21 cellular contexts compared by ENCODE assay signal in the genomic region with DNA sequence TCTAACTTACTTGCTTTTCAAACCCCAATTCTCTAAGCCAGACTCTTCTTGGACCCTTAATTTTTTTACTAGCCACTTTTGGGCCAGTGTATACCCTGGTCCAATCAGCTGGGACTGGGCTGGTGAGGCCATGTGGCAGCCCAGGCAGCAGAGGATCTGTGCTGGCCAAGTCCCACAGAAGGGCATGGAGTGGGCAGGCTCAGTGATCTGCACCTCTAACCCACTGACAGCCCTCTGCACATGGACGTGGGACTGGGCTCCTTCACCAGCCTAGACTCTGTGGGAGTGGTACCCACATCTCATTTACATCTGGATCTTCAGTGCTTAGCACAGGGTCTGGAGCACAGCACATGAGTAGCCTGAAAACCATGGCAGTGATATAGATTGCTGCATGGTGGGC. TPM values are rescaled to one million over a fixed set of nuclear protein-coding genes. Genes with fewer than 3 reads are reported as not detected.
A peak's percentile ranks its signal among the peaks of the same experiment; 100 is the strongest.
DNase-seq lines count a peak whose midpoint lies in the region; ATAC-seq and TF ChIP-seq lines count a peak whose summit lies in the region.
"Had no signal": no experiment of that assay in that cellular context is flagged by ENCODE, and none has a peak within 500 bp of the region (broad histone marks: within the 10 kb centered on the region; RNA-seq: fewer than 3 reads in every experiment).

No MANE protein-coding gene starts in this region.

- no peak overlapping the region for H3K14ac ChIP-seq in H9 (ENCODE audit: insufficient read depth, low read length)

- H3T11ph ChIP-seq in H9 (ENCODE audit: low read length), result no peak overlapping the region

- ATAC-seq in stimulated activated naive CD8-positive, alpha-beta T cell treated with anti-CD3 and anti-CD28 coated beads, Interleukin-15, amount 100 ng/mL, for 72 hours, result peak; percentile 19
- ATAC-seq in stimulated activated naive CD8-positive, alpha-beta T cell treated with anti-CD3 and anti-CD28 coated beads, Interleukin-15, Interleukin-2, amounts not matched to agents 100 U/mL and 50 U/mL, for 24 hours, result no peak

- H2BK20ac ChIP-seq in H9 (ENCODE audit: low read depth, low read length, poor library complexity, severe bottlenecking), result no peak overlapping the region

- peaks cover 25% of the 10 kb centered on the region for H3K27me3 Mint-ChIP-seq in stimulated activated naive CD8-positive, alpha-beta T cell treated with anti-CD3 and anti-CD28 coated beads, Interleukin-15, amount 100 ng/mL, for 72 hours
- H3K27me3 Mint-ChIP-seq in H9 (ENCODE audit: low read depth), result peaks cover 8% of the 10 kb centered on the region

- no peak overlapping the region for H2AK5ac ChIP-seq in H9 (ENCODE audit: insufficient read length, low read length)

- no peaks in the 10 kb centered on the region for H3K36me3 ChIP-seq in prostate gland
- H3K36me3 ChIP-seq: HAP-1 had no signal

- intact Hi-C loops in prostate gland (cut with DNase I), result no loop called here

- no peak overlapping the region for H2BK5ac ChIP-seq in H9 (ENCODE audit: insufficient read length, low read length)

- no peak overlapping the region for H2BK120ac ChIP-seq in H9 (ENCODE audit: low read depth, low read length, poor library complexity, severe bottlenecking)

- H3K56ac ChIP-seq in H9 (ENCODE audit: insufficient read length, low read depth, low read length), result no peak overlapping the region

- no peak overlapping the region for H3K18ac ChIP-seq in H9 (ENCODE audit: insufficient read length, low read depth, low read length)

- no peak overlapping the region for H2BK15ac ChIP-seq in H9 (ENCODE audit: low read depth, low read length)

- H3K9ac ChIP-seq in H9 (ENCODE audit: extremely low read depth, insufficient read length, low read length), result no peak overlapping the region

- H3K36me3 Mint-ChIP-seq in H9 (ENCODE audit: insufficient read depth in 1 of 3, low read depth in 3 of 3), result no peaks in the 10 kb centered on the region
- H3K36me3 Mint-ChIP-seq: CD14-positive monocyte; CD8-positive, alpha-beta memory T cell had no signal

- no peaks in the 10 kb centered on the region for H3K23me2 ChIP-seq in H9 (ENCODE audit: insufficient read length, low read depth, low read length, poor library complexity, severe bottlenecking)

- H3K23ac ChIP-seq in H9 (ENCODE audit: insufficient read length, low read depth, low read length), result no peak overlapping the region

- H3K27ac ChIP-seq in H9 (ENCODE audit: insufficient read length, low read depth, low read length) (no peak overlapping the region), prostate gland (no peak overlapping the region)

- no peak overlapping the region for H3K4me3 ChIP-seq in prostate gland
- H3K4me3 ChIP-seq: GM23338, HAP-1 had no signal

- H3K27ac Mint-ChIP-seq in stimulated activated naive CD8-positive, alpha-beta T cell treated with anti-CD3 and anti-CD28 coated beads, Interleukin-15, amount 100 ng/mL, for 72 hours, result no peak overlapping the region
- no peak overlapping the region for H3K27ac Mint-ChIP-seq in H9
- H3K27ac Mint-ChIP-seq: CD14-positive monocyte; CD4-positive, alpha-beta T cell; GM23338; HFFc6 had no signal

- no peaks in the 10 kb centered on the region for H3K9me3 ChIP-seq in H9 (ENCODE audit: control insufficient read depth, low read depth, low read length)
- H3K9me3 ChIP-seq in prostate gland, result no peaks in the 10 kb centered on the region
- H3K9me3 ChIP-seq: HAP-1 had no signal

- no peaks in the 10 kb centered on the region for H3K79me1 ChIP-seq in H9 (ENCODE audit: insufficient read depth, low read depth, low read length, poor library complexity, severe bottlenecking)

- H3K9me3 Mint-ChIP-seq in stimulated activated naive CD8-positive, alpha-beta T cell treated with anti-CD3 and anti-CD28 coated beads, Interleukin-15, amount 100 ng/mL, for 72 hours, result peaks cover 0 to 8% of the 10 kb centered on the region in 2 donors
- no peaks in the 10 kb centered on the region for H3K9me3 Mint-ChIP-seq in H9
- H3K9me3 Mint-ChIP-seq: GM23338, HFFc6 had no signal

- no peak overlapping the region for H4K5ac ChIP-seq in H9 (ENCODE audit: insufficient read length, low read depth, low read length)

- H3K27me3 ChIP-seq in H9 (ENCODE audit: insufficient read depth, low read length), result no peaks in the 10 kb centered on the region
- no peaks in the 10 kb centered on the region for H3K27me3 ChIP-seq in prostate gland (replicated peaks; ENCODE audit: insufficient read depth)

- no peak overlapping the region for H3K4me2 ChIP-seq in H9 (ENCODE audit: insufficient read depth, insufficient read length, low read length)
- H3K4me2 ChIP-seq: GM23338 had no signal

- H3K4me1 Mint-ChIP-seq in stimulated activated naive CD8-positive, alpha-beta T cell treated with anti-CD3 and anti-CD28 coated beads, Interleukin-15, amount 100 ng/mL, for 72 hours, result no peaks in the 10 kb centered on the region
- H3K4me1 Mint-ChIP-seq in H9, result peaks cover 5 to 7% of the 10 kb centered on the region in 2 experiments; a peak in 2 of 4 replicates
- H3K4me1 Mint-ChIP-seq: CD14-positive monocyte; CD8-positive, alpha-beta memory T cell had no signal

- TF ChIP-seq CTCF in H9 (conservative IDR thresholded peaks at IDR 0.05) (no peak), prostate gland (IDR thresholded peaks at IDR 0.05) (no peak)

- H2BK12ac ChIP-seq in H9 (ENCODE audit: insufficient read length, low read depth, low read length), result no peak overlapping the region

- H4K91ac ChIP-seq in H9 (ENCODE audit: insufficient read length, low read depth, low read length), result no peak overlapping the region

- no CpG with 5 or more reads among the region's 1 CpG for WGBS in H9 (ENCODE audit: extremely low coverage, insufficient read length, low lambda C conversion rate)
- WGBS in prostate gland, result 80% methylated on average over 1 of the region's 1 CpG

- H3K79me2 ChIP-seq in H9 (ENCODE audit: insufficient read depth, low read length), result no peaks in the 10 kb centered on the region

- H3K4ac ChIP-seq in H9 (ENCODE audit: low read depth, low read length), result no peak overlapping the region

- H3K4me3 Mint-ChIP-seq in stimulated activated naive CD8-positive, alpha-beta T cell treated with anti-CD3 and anti-CD28 coated beads, Interleukin-15, amount 100 ng/mL, for 72 hours, result no peak overlapping the region
- no peak overlapping the region for H3K4me3 Mint-ChIP-seq in H9
- H3K4me3 Mint-ChIP-seq: CD14-positive monocyte; CD4-positive, alpha-beta T cell; CD8-positive, alpha-beta memory T cell; GM23338; HFFc6 had no signal

- no peak overlapping the region for H2AFZ ChIP-seq in H9 (ENCODE audit: low read length)
- H2AFZ ChIP-seq: GM23338 had no signal

- H4K20me1 ChIP-seq in H9 (ENCODE audit: control insufficient read depth, insufficient read depth, insufficient read length), result no peaks in the 10 kb centered on the region

- H3K4me1 ChIP-seq in H9 (ENCODE audit: insufficient read depth, low read length) (no peaks in the 10 kb centered on the region), prostate gland (replicated peaks) (no peaks in the 10 kb centered on the region)
- H3K4me1 ChIP-seq: HAP-1 had no signal

- TF ChIP-seq POLR2A in prostate gland (IDR thresholded peaks at IDR 0.05), result no peak

- H4K8ac ChIP-seq in H9 (replicated peaks; ENCODE audit: insufficient read length, low read depth, low read length), result no peak overlapping the region

- no peak for DNase-seq in stimulated activated naive CD8-positive, alpha-beta T cell treated with anti-CD3 and anti-CD28 coated beads, Interleukin-15, amount 100 ng/mL, for 72 hours
- no peak for DNase-seq in stimulated activated naive CD8-positive, alpha-beta T cell treated with anti-CD3 and anti-CD28 coated beads, Interleukin-15, Interleukin-2, amounts not matched to agents 100 U/mL and 50 U/mL, for 24 hours
- DNase-seq in H9 (peak; percentile 16), prostate gland (ENCODE audit: low spot score) (peak; percentile 2), DMS114 treated with DMSO at 0.1 percent for 48 hours (lab: John Stamatoyannopoulos, UW; ENCODE audit: unreplicated experiment) (no peak), SHP77 (lab: John Stamatoyannopoulos, UW) (no peak)
- DNase-seq: CD4-positive, alpha-beta T cell; CD8-positive, alpha-beta memory T cell; DMS 273 treated with DMSO at 0.1 percent for 48 hours; DMS53; DMS79 treated with DMSO at 0.1 percent for 48 hours; GF-D8; HFFc6 had no signal

RNA-seq across cellular contexts. Expression of gene PRR23C, which starts 56.1 kb away (rescaled TPM):
- total RNA-seq in H9 (2021) (not detected in 2 replicates), prostate gland (under 1 TPM in 1 of 2 donors, not detected in 1; 0.23 TPM)
- total RNA-seq: A172; A673; CD4-positive, alpha-beta T cell; CD8-positive, alpha-beta memory T cell; Daoy; G401; GM23338; H4; HFFc6 had no signal

Comparison
In these comparisons a context has a peak if more than half of its experiments do, and no peak if none do; other contexts are left out.
1. DNase-seq: peak in H9 (single experiment) and prostate gland (single experiment); none in stimulated activated naive CD8-positive, alpha-beta T cell treated with anti-CD3 and anti-CD28 coated beads, Interleukin-15, amount 100 ng/mL, for 72 hours (0 of 2), stimulated activated naive CD8-positive, alpha-beta T cell treated with anti-CD3 and anti-CD28 coated beads, Interleukin-15, Interleukin-2, amounts not matched to agents 100 U/mL and 50 U/mL, for 24 hours (single experiment), DMS114 treated with DMSO at 0.1 percent for 48 hours (single experiment) and SHP77 (0 of 2).